9 cellular contexts compared by ENCODE assay signal in genomic region chr6:135675862-135676261, GRCh38.
DNase-seq lines count a peak whose midpoint lies in the region; FAIRE-seq and TF ChIP-seq lines count a peak whose summit lies in the region.
"Had no signal": no experiment of that assay in that cellular context is flagged by ENCODE, and none has a peak within 500 bp of the region (broad histone marks: within the 10 kb centered on the region; RNA-seq: fewer than 3 reads in every experiment).

No MANE protein-coding gene starts in this region.

- H3K4me3 ChIP-seq in endothelial cell of umbilical vein (replicated peaks in 1 of 3; ENCODE audit: insufficient read depth in 1 of 3, low read depth in 1 of 3, low read length in 3 of 3) (no peak overlapping the region), spleen (no peak overlapping the region), tibial artery (no peak overlapping the region)
- H3K4me3 ChIP-seq: BLaER1 treated with 17β-estradiol and CSF1 and Interleukin-3, amounts not matched to agents 10 nM and 100 nM had no signal

- H3K9me3 ChIP-seq in endothelial cell of umbilical vein (replicated peaks; ENCODE audit: control insufficient read depth, insufficient read depth, low read length) (no peaks in the 10 kb centered on the region), spleen (peaks cover 0 to 4% (median 0%) of the 10 kb centered on the region in 8 donors), tibial artery (no peaks in the 10 kb centered on the region)
- H3K9me3 ChIP-seq: BLaER1 treated with 17β-estradiol and CSF1 and Interleukin-3, amounts not matched to agents 10 nM and 100 nM had no signal

- TF ChIP-seq CTCF in endothelial cell of umbilical vein (IDR thresholded peaks at IDR 0.05; ENCODE audit: extremely low read depth in 1 of 2, insufficient read depth in 1 of 2, low read depth in 1 of 2, low read length in 2 of 2) (peak in 1 of 2 donors; percentile 8), spleen (IDR thresholded peaks at IDR 0.05 in 8 of 11, conservative IDR thresholded peaks at IDR 0.05 in 3 of 11) (peak in 7 of 11 experiments; percentile 8 to 50 (median 28)), tibial artery (IDR thresholded peaks at IDR 0.05) (peak in 1 of 2 experiments; percentile 3)

- H3K4me2 ChIP-seq in endothelial cell of umbilical vein (ENCODE audit: insufficient read depth, low read length), result no peak overlapping the region
- H3K4me2 ChIP-seq: BLaER1 treated with 17β-estradiol and CSF1 and Interleukin-3, amounts not matched to agents 10 nM and 100 nM had no signal

- H3K36me3 ChIP-seq in endothelial cell of umbilical vein (ENCODE audit: control insufficient read depth in 2 of 2, extremely low read depth in 1 of 2, insufficient read depth in 2 of 2, low read length in 2 of 2), result no peaks in the 10 kb centered on the region
- no peaks in the 10 kb centered on the region for H3K36me3 ChIP-seq in spleen
- H3K36me3 ChIP-seq in tibial artery, result no peaks in the 10 kb centered on the region
- H3K36me3 ChIP-seq: BLaER1 treated with 17β-estradiol and CSF1 and Interleukin-3, amounts not matched to agents 10 nM and 100 nM had no signal

- H4K20me1 ChIP-seq in endothelial cell of umbilical vein (replicated peaks; ENCODE audit: control insufficient read depth, extremely low read depth, insufficient read depth, low read length), result no peaks in the 10 kb centered on the region
- H4K20me1 ChIP-seq: BLaER1 treated with 17β-estradiol and CSF1 and Interleukin-3, amounts not matched to agents 10 nM and 100 nM had no signal

- CTCF ChIA-PET in endothelial cell of umbilical vein (lab: Charles Lee), result interaction anchor here (0.7 to 1.5 kb wide), 5 partner anchors 40 to 551 kb away, joined by 3 to 13 read pairs (median 5); no protein-coding TSS in a partner anchor

- H2AFZ ChIP-seq in endothelial cell of umbilical vein (ENCODE audit: low read depth, low read length), result no peak overlapping the region

- peak; percentile 36 to 49 for DNase-seq in SHP77 (lab: John Stamatoyannopoulos, UW)
- no peak for DNase-seq in SHP77 treated with DMSO at 0.1 percent for 48 hours (lab: John Stamatoyannopoulos, UW)
- DNase-seq in KBM-7, result peak; percentile 38
- DNase-seq in SKM-1 (lab: John Stamatoyannopoulos, UW; ENCODE audit: unreplicated experiment), result peak; percentile 13
- DNase-seq in endothelial cell of umbilical vein (ENCODE audit: low read depth, low spot score), result peak; percentile 63
- DNase-seq in spleen, result no peak
- DNase-seq in DMS153 (lab: John Stamatoyannopoulos, UW), result no peak
- DNase-seq in tibial artery, result no peak

- POLR2A ChIA-PET in endothelial cell of umbilical vein (lab: Charles Lee), result no interaction called here

- no TSS peak for BruUV-seq in endothelial cell of umbilical vein (replicated peaks; lab: Mats Ljungman, UMichigan)

- no peak for FAIRE-seq in endothelial cell of umbilical vein (lab: Jason Lieb, UNC)

- H3K9ac ChIP-seq in endothelial cell of umbilical vein (replicated peaks; ENCODE audit: extremely low read depth, insufficient read depth, low read length), result no peak overlapping the region
- H3K9ac ChIP-seq: BLaER1 treated with 17β-estradiol and CSF1 and Interleukin-3, amounts not matched to agents 10 nM and 100 nM had no signal

- WGBS in spleen, 5 donors, result 22 to 49% (median 24%) methylated on average over 1 of the region's 1 CpG

- H3K27me3 ChIP-seq in endothelial cell of umbilical vein (ENCODE audit: control insufficient read depth in 2 of 2, insufficient read depth in 2 of 2, low read length in 2 of 2) (no peaks in the 10 kb centered on the region), spleen (replicated peaks in 1 of 7) (no peaks in the 10 kb centered on the region), tibial artery (no peaks in the 10 kb centered on the region)
- H3K27me3 ChIP-seq: BLaER1 treated with 17β-estradiol and CSF1 and Interleukin-3, amounts not matched to agents 10 nM and 100 nM had no signal

- H3K79me2 ChIP-seq in endothelial cell of umbilical vein (ENCODE audit: control insufficient read depth, insufficient read depth, low read length), result no peaks in the 10 kb centered on the region

- H3K27ac ChIP-seq in endothelial cell of umbilical vein (ENCODE audit: insufficient read depth, low read depth, low read length) (no peak overlapping the region), spleen (no peak overlapping the region), tibial artery (no peak overlapping the region)
- H3K27ac ChIP-seq: BLaER1 treated with 17β-estradiol and CSF1 and Interleukin-3, amounts not matched to agents 10 nM and 100 nM had no signal

- dilution Hi-C loops in endothelial cell of umbilical vein (cut with MboI; ENCODE audit: extremely low pct_ligation_motif_present, low sequenced_read_pairs), result no loop called here

- H3K4me1 ChIP-seq in endothelial cell of umbilical vein (ENCODE audit: control insufficient read depth, extremely low read depth, insufficient read depth, low read length) (no peaks in the 10 kb centered on the region), spleen (no peaks in the 10 kb centered on the region), tibial artery (no peaks in the 10 kb centered on the region)

- intact Hi-C loops in endothelial cell of umbilical vein (cut with micrococcal nuclease) (loop anchor here (1.0 to 5.0 kb wide), 6 partner anchors 139 to 641 kb away; partner anchors contain the start of gene PDE7B), spleen (cut with DNase I; ENCODE audit: low total_unique reads) (loop anchor here (5.0 to 10.0 kb wide), 2 partner anchors 231 to 549 kb away; no protein-coding TSS in a partner anchor), tibial artery (cut with DNase I; ENCODE audit: low total_unique reads) (no loop called here)

- TF ChIP-seq POLR2A in endothelial cell of umbilical vein (IDR thresholded peaks at IDR 0.05; ENCODE audit: low read depth, low read length) (no peak), spleen (IDR thresholded peaks at IDR 0.05) (no peak)

- H3K9me1 ChIP-seq in endothelial cell of umbilical vein (replicated peaks; ENCODE audit: control insufficient read depth, extremely low read depth, insufficient read depth, low read length), result no peaks in the 10 kb centered on the region

- in situ Hi-C loops in KBM-7 (cut with MboI; ENCODE audit: low pct_unique_long_range_greater_than_20kb, low sequenced_read_pairs), result no loop called here

TF ChIP-seq in endothelial cell of umbilical vein, 7 proteins besides CTCF, POLR2A, EP300 and RAD21:
- TF ChIP-seq EZH2 (IDR thresholded peaks at IDR 0.05; ENCODE audit: borderline replicate concordance, low read depth, low read length, severe bottlenecking) (no peak), GATA2 (IDR thresholded peaks at IDR 0.05; ENCODE audit: insufficient read depth, insufficient read length, low read depth, low read length) (no peak)

Comparison
In these comparisons a context has a peak if more than half of its experiments do, and no peak if none do; other contexts are left out.
1. DNase-seq: peak in SHP77 (2 of 2), KBM-7 (single experiment), SKM-1 (single experiment) and endothelial cell of umbilical vein (single experiment); none in SHP77 treated with DMSO at 0.1 percent for 48 hours (single experiment), spleen (single experiment), DMS153 (single experiment) and tibial artery (0 of 2).